24 cellular contexts compared by ENCODE assay signal in the genomic region with DNA sequence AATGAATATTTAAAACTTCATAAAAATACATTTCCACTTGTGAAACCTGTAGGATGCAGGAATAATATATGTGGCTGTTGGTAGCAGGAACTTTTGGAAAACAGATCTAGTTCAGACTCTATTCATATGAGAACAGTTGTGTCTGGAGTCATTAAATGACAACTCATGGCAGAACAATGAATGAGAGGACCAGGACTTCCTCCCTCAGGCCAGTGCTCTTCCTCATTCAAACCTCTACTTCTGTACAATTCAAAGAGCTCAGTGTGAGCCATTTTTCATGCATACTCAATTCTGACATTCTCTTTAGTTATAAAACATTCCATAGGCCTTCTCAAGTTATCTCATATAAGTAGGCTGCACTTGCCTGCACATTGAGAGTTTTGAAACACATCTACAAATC.
"Had no signal": no experiment of that assay in that cellular context is flagged by ENCODE, and none has a peak within 500 bp of the region (broad histone marks: within the 10 kb centered on the region; RNA-seq: fewer than 3 reads in every experiment).

No MANE protein-coding gene starts in this region.

- H3K36me3 Mint-ChIP-seq: activated CD4-positive, alpha-beta memory T cell treated with anti-CD3 and anti-CD28 coated beads for 36 hours; activated naive CD4-positive, alpha-beta T cell treated with anti-CD3 and anti-CD28 coated beads, Interleukin-2, amount 50 U/mL, for 24 hours; naive thymus-derived CD4-positive, alpha-beta T cell had no signal

- H3K4me3 ChIP-seq: breast epithelium, gastroesophageal sphincter, tibial nerve had no signal

- H3K27me3 Mint-ChIP-seq: activated CD4-positive, alpha-beta memory T cell treated with anti-CD3 and anti-CD28 coated beads for 36 hours; activated CD4-positive, alpha-beta T cell treated with anti-CD3 and anti-CD28 coated beads, Interleukin-2, amount 10 ng/mL, durations not matched to agents 24 days and 14 days; activated naive CD4-positive, alpha-beta T cell treated with anti-CD3 and anti-CD28 coated beads, Interleukin-2, amount 50 U/mL, for 24 hours; activated naive CD8-positive, alpha-beta T cell treated with anti-CD3 and anti-CD28 coated beads, Interleukin-2, amount 50 U/mL, for 24 hours; naive thymus-derived CD4-positive, alpha-beta T cell had no signal

- H3K4me1 ChIP-seq: breast epithelium, gastroesophageal sphincter had no signal

- H3K4me1 Mint-ChIP-seq: activated CD4-positive, alpha-beta T cell treated with anti-CD3 and anti-CD28 coated beads, Interleukin-2, amount 10 ng/mL, durations not matched to agents 24 days and 14 days; activated naive CD4-positive, alpha-beta T cell treated with anti-CD3 and anti-CD28 coated beads, Interleukin-2, amount 50 U/mL, for 24 hours; activated naive CD8-positive, alpha-beta T cell treated with anti-CD3 and anti-CD28 coated beads, Interleukin-2, amount 50 U/mL, for 24 hours; naive thymus-derived CD4-positive, alpha-beta T cell had no signal

- FAIRE-seq: endometrium, keratinocyte had no signal

- H3K4me3 Mint-ChIP-seq: activated CD4-positive, alpha-beta memory T cell treated with anti-CD3 and anti-CD28 coated beads for 36 hours; activated CD4-positive, alpha-beta T cell treated with anti-CD3 and anti-CD28 coated beads, Interleukin-2, amount 10 ng/mL, durations not matched to agents 24 days and 14 days; activated naive CD4-positive, alpha-beta T cell treated with anti-CD3 and anti-CD28 coated beads, Interleukin-2, amount 50 U/mL, for 24 hours; activated naive CD8-positive, alpha-beta T cell treated with anti-CD3 and anti-CD28 coated beads, Interleukin-2, amount 50 U/mL, for 24 hours; naive thymus-derived CD4-positive, alpha-beta T cell; neural crest cell; T-helper 1 cell treated with Interleukin-12 subunit alpha and Interleukin-12 subunit beta and Interleukin-4 antibody, amounts not matched to agents 30 μg/mL and 1 μg/mL, for 36 hours had no signal

- DNase-seq: activated CD4-positive, alpha-beta memory T cell treated with anti-CD3 and anti-CD28 coated beads for 36 hours; activated CD4-positive, alpha-beta T cell treated with anti-CD3 and anti-CD28 coated beads, Interleukin-2, amount 10 ng/mL, durations not matched to agents 24 days and 14 days; activated CD4-positive, CD25-positive, alpha-beta regulatory T cell treated with anti-CD3 and anti-CD28 coated beads, Interleukin-2, amount 50 U/mL, for 72 hours; activated CD8-positive, alpha-beta memory T cell treated with anti-CD3 and anti-CD28 coated beads, Interleukin-2, amount 50 U/mL, for 4 hours; activated naive CD8-positive, alpha-beta T cell treated with anti-CD3 and anti-CD28 coated beads, Interleukin-2, amount 50 U/mL, for 24 hours; activated T-cell treated with anti-CD3 and anti-CD28 coated beads, Interleukin-2, amount 50 U/mL, for 1 hour; central memory CD4-positive, alpha-beta T cell; effector CD4-positive, alpha-beta T cell; hippocampal formation; left colon; midbrain; naive thymus-derived CD4-positive, alpha-beta T cell; right cardiac atrium; stimulated activated CD4-positive, alpha-beta T cell treated with anti-CD3 and anti-CD28 coated beads, Interleukin-15, amount 100 ng/mL, for 24 hours; stimulated activated naive CD4-positive, alpha-beta T cell; T1000 had no signal

- H3K27ac ChIP-seq: breast epithelium, gastroesophageal sphincter, tibial nerve had no signal

- H3K27me3 ChIP-seq: breast epithelium, gastroesophageal sphincter, tibial nerve had no signal

- H3K27ac Mint-ChIP-seq: activated CD4-positive, alpha-beta memory T cell treated with anti-CD3 and anti-CD28 coated beads for 36 hours; activated CD4-positive, alpha-beta T cell treated with anti-CD3 and anti-CD28 coated beads, Interleukin-2, amount 10 ng/mL, durations not matched to agents 24 days and 14 days; activated naive CD4-positive, alpha-beta T cell treated with anti-CD3 and anti-CD28 coated beads, Interleukin-2, amount 50 U/mL, for 24 hours; activated naive CD8-positive, alpha-beta T cell treated with anti-CD3 and anti-CD28 coated beads, Interleukin-2, amount 50 U/mL, for 24 hours; naive thymus-derived CD4-positive, alpha-beta T cell; T-helper 1 cell treated with Interleukin-12 subunit alpha and Interleukin-12 subunit beta and Interleukin-4 antibody, amounts not matched to agents 30 μg/mL and 1 μg/mL, for 36 hours had no signal

- H3K9me3 ChIP-seq: breast epithelium, gastroesophageal sphincter, tibial nerve had no signal

- H3K36me3 ChIP-seq: breast epithelium, gastroesophageal sphincter, tibial nerve had no signal
